Comparison of ENCODE assay signal across 8 cellular contexts in genomic region chr17:75313941-75314550, GRCh38.
DNase-seq lines count a peak whose midpoint lies in the region; ATAC-seq and TF ChIP-seq lines count a peak whose summit lies in the region.

No MANE protein-coding gene starts in this region.

- H3K4me2 ChIP-seq in OCI-LY1 (ENCODE audit: low read length): no peak overlapping the region

- no peak overlapping the region for H3K4me3 ChIP-seq in OCI-LY1 (ENCODE audit: low read depth, low read length, poor library complexity, severe bottlenecking)
- H3K4me3 ChIP-seq in foreskin fibroblast (ENCODE audit: low read depth in 1 of 2, low read length in 2 of 2): no peak overlapping the region

- H3F3A ChIP-seq in OCI-LY1 (ENCODE audit: insufficient read depth, low read length): no peaks in the 10 kb centered on the region

- H3K79me2 ChIP-seq in OCI-LY1 (ENCODE audit: insufficient read depth, low read length): no peaks in the 10 kb centered on the region

- TF ChIP-seq CTCF in OCI-LY1 (IDR thresholded peaks at IDR 0.05; ENCODE audit: low read length) (no peak), foreskin fibroblast (IDR thresholded peaks at IDR 0.05; ENCODE audit: low read depth, low read length) (no peak)

- no peaks in the 10 kb centered on the region for H4K20me1 ChIP-seq in OCI-LY1 (ENCODE audit: insufficient read depth, low read length)

- no peak overlapping the region; the same call in 1 of the 2 replicates for H3K9ac ChIP-seq in OCI-LY1 (ENCODE audit: low read length)

- H3K27ac Mint-ChIP-seq in T-helper 2 cell treated with Interferon-gamma antibody and Interleukin-4, amounts not matched to agents 5 μg/mL and 100 μg/mL, for 36 hours: peak overlapping the region; percentile 51
- peak overlapping the region; percentile 79 for H3K27ac Mint-ChIP-seq in stimulated activated naive CD8-positive, alpha-beta T cell treated with anti-CD3 and anti-CD28 coated beads, Interleukin-15, Interleukin-2, amounts not matched to agents 100 ng/mL and 50 ng/mL, for 24 hours

- H3K9me2 ChIP-seq in OCI-LY1 (ENCODE audit: low read depth, low read length): no peaks in the 10 kb centered on the region

- H3K4me3 Mint-ChIP-seq in T-helper 2 cell treated with Interferon-gamma antibody and Interleukin-4, amounts not matched to agents 5 μg/mL and 100 μg/mL, for 36 hours: no peak overlapping the region
- H3K4me3 Mint-ChIP-seq in stimulated activated naive CD8-positive, alpha-beta T cell treated with anti-CD3 and anti-CD28 coated beads, Interleukin-15, Interleukin-2, amounts not matched to agents 100 ng/mL and 50 ng/mL, for 24 hours: peak overlapping the region; percentile 20

- no peaks in the 10 kb centered on the region for H3K9me3 Mint-ChIP-seq in T-helper 2 cell treated with Interferon-gamma antibody and Interleukin-4, amounts not matched to agents 5 μg/mL and 100 μg/mL, for 36 hours
- H3K9me3 Mint-ChIP-seq in stimulated activated naive CD8-positive, alpha-beta T cell treated with anti-CD3 and anti-CD28 coated beads, Interleukin-15, Interleukin-2, amounts not matched to agents 100 ng/mL and 50 ng/mL, for 24 hours: no peaks in the 10 kb centered on the region

- no peaks in the 10 kb centered on the region for H3K27me3 ChIP-seq in OCI-LY1 (ENCODE audit: insufficient read depth, low read length)

- CTCF ChIA-PET in HEK293T (lab: Yijun Ruan, JAX): interaction anchor here (0.5 kb wide), 1 partner anchor 9 kb away, joined by 8 read pairs; no protein-coding TSS in a partner anchor

- no peak for ATAC-seq in HG02981 (IDR thresholded peaks at IDR 0.05; ENCODE audit: unreplicated experiment)

- peaks cover 20% of the 10 kb centered on the region for H3K36me3 ChIP-seq in OCI-LY1 (ENCODE audit: insufficient read depth, low read length)

- H3K9me3 ChIP-seq in OCI-LY1 (ENCODE audit: low read length): no peaks in the 10 kb centered on the region

- POLR2A ChIA-PET in HEK293T (lab: Yijun Ruan, JAX): no interaction called here

- no peaks in the 10 kb centered on the region for H3K27me3 Mint-ChIP-seq in T-helper 2 cell treated with Interferon-gamma antibody and Interleukin-4, amounts not matched to agents 5 μg/mL and 100 μg/mL, for 36 hours (ENCODE audit: low read depth)
- no peaks in the 10 kb centered on the region for H3K27me3 Mint-ChIP-seq in stimulated activated naive CD8-positive, alpha-beta T cell treated with anti-CD3 and anti-CD28 coated beads, Interleukin-15, Interleukin-2, amounts not matched to agents 100 ng/mL and 50 ng/mL, for 24 hours

- H3K4me1 ChIP-seq in OCI-LY1 (ENCODE audit: insufficient read depth, low read length, severe bottlenecking): peaks cover 32% of the 10 kb centered on the region

- H2AFZ ChIP-seq in OCI-LY1 (ENCODE audit: low read length): no peak overlapping the region

- DNase-seq in T-helper 2 cell treated with Interferon-gamma antibody and Interleukin-4, amounts not matched to agents 5 μg/mL and 100 μg/mL, for 36 hours (ENCODE audit: low spot score): no peak
- no peak for DNase-seq in T-helper 2 cell
- DNase-seq in foreskin fibroblast: peak; percentile 27 to 65
- DNase-seq in HEK293T (ENCODE audit: extremely low spot score): no peak
- DNase-seq in HUDEP-2 (lab: John Stamatoyannopoulos, UW; ENCODE audit: unreplicated experiment in 76 of 76): no peak

- H3K27ac ChIP-seq in OCI-LY1 (ENCODE audit: low read depth, low read length, poor library complexity, severe bottlenecking): peak overlapping the region; percentile 66

- H3K4me1 Mint-ChIP-seq in T-helper 2 cell treated with Interferon-gamma antibody and Interleukin-4, amounts not matched to agents 5 μg/mL and 100 μg/mL, for 36 hours (ENCODE audit: low read depth): peaks cover 17% of the 10 kb centered on the region
- peaks cover 49% of the 10 kb centered on the region for H3K4me1 Mint-ChIP-seq in stimulated activated naive CD8-positive, alpha-beta T cell treated with anti-CD3 and anti-CD28 coated beads, Interleukin-15, Interleukin-2, amounts not matched to agents 100 ng/mL and 50 ng/mL, for 24 hours (ENCODE audit: low read depth)

- H3K36me3 Mint-ChIP-seq in T-helper 2 cell treated with Interferon-gamma antibody and Interleukin-4, amounts not matched to agents 5 μg/mL and 100 μg/mL, for 36 hours (ENCODE audit: low read depth): peaks cover 14% of the 10 kb centered on the region
- peaks cover 14% of the 10 kb centered on the region for H3K36me3 Mint-ChIP-seq in stimulated activated naive CD8-positive, alpha-beta T cell treated with anti-CD3 and anti-CD28 coated beads, Interleukin-15, Interleukin-2, amounts not matched to agents 100 ng/mL and 50 ng/mL, for 24 hours (ENCODE audit: low read depth)

TF ChIP-seq in HEK293T, 16 proteins besides CTCF, POLR2A, EP300 and RAD21:
- TF ChIP-seq FOXK2 (IDR thresholded peaks at IDR 0.05): no peak
- TF ChIP-seq ZNF384 (IDR thresholded peaks at IDR 0.05): no peak
- no peak for TF ChIP-seq SUZ12 (IDR thresholded peaks at IDR 0.05)
- no peak for TF ChIP-seq LEF1 (IDR thresholded peaks at IDR 0.05; ENCODE audit: borderline replicate concordance)
- TF ChIP-seq NFRKB (IDR thresholded peaks at IDR 0.05): no peak
- TF ChIP-seq FOXM1 (IDR thresholded peaks at IDR 0.05; ENCODE audit: borderline replicate concordance): no peak
- TF ChIP-seq ELF4 (IDR thresholded peaks at IDR 0.05): no peak
- no peak for TF ChIP-seq FOXA1 (IDR thresholded peaks at IDR 0.05)
- TF ChIP-seq PKNOX1 (IDR thresholded peaks at IDR 0.05): no peak
- TF ChIP-seq BHLHE40 (IDR thresholded peaks at IDR 0.05; ENCODE audit: borderline replicate concordance): no peak
- TF ChIP-seq HDGF (IDR thresholded peaks at IDR 0.05; ENCODE audit: borderline replicate concordance): no peak
- no peak for TF ChIP-seq SP1 (IDR thresholded peaks at IDR 0.05)
- no peak for TF ChIP-seq TARDBP (IDR thresholded peaks at IDR 0.05)

Comparison
In these comparisons a context has a peak if more than half of its experiments do, and no peak if none do; other contexts are left out.
1. DNase-seq: peak in foreskin fibroblast (2 of 2); none in T-helper 2 cell treated with Interferon-gamma antibody and Interleukin-4, amounts not matched to agents 5 μg/mL and 100 μg/mL, for 36 hours (single experiment), T-helper 2 cell (0 of 5), HEK293T (single experiment) and HUDEP-2 (0 of 76).